Comparison of ENCODE assay signal across 12 cellular contexts in genomic region chr11:118144869-118145268, GRCh38. TPM values are rescaled to one million over a fixed set of nuclear protein-coding genes. Genes with fewer than 3 reads are reported as not detected.
A peak's percentile ranks its signal among the peaks of the same experiment; 100 is the strongest.
DNase-seq lines count a peak whose midpoint lies in the region; ATAC-seq and TF ChIP-seq lines count a peak whose summit lies in the region.
"Had no signal": no experiment of that assay in that cellular context is flagged by ENCODE, and none has a peak within 500 bp of the region (broad histone marks: within the 10 kb centered on the region; RNA-seq: fewer than 3 reads in every experiment).

No MANE protein-coding gene starts in this region.

- ATAC-seq in activated CD8-positive, alpha-beta memory T cell treated with anti-CD3 and anti-CD28 coated beads, Interleukin-2, amount 10 ng/mL, durations not matched to agents 7 days and 5 days: no peak
- no peak for ATAC-seq in T-helper 17 cell

- no peaks in the 10 kb centered on the region for H3K36me3 Mint-ChIP-seq in activated CD8-positive, alpha-beta memory T cell treated with anti-CD3 and anti-CD28 coated beads, Interleukin-2, amount 10 ng/mL, durations not matched to agents 7 days and 5 days
- peaks cover 9% of the 10 kb centered on the region for H3K36me3 Mint-ChIP-seq in T-helper 17 cell (ENCODE audit: low read depth)

- H3K9me3 Mint-ChIP-seq in activated CD8-positive, alpha-beta memory T cell treated with anti-CD3 and anti-CD28 coated beads, Interleukin-2, amount 10 ng/mL, durations not matched to agents 7 days and 5 days (ENCODE audit: low read depth): no peaks in the 10 kb centered on the region

- H3K27ac ChIP-seq in left ventricle myocardium inferior (replicated peaks) (peak overlapping the region; percentile 71), stomach smooth muscle (ENCODE audit: low read length) (no peak overlapping the region)
- H3K27ac ChIP-seq: brain microvascular endothelial cell had no signal

- H3K27ac Mint-ChIP-seq in activated CD8-positive, alpha-beta memory T cell treated with anti-CD3 and anti-CD28 coated beads, Interleukin-2, amount 10 ng/mL, durations not matched to agents 7 days and 5 days: no peak overlapping the region
- H3K27ac Mint-ChIP-seq in T-helper 17 cell: no peak overlapping the region

- H3K4me1 Mint-ChIP-seq in activated CD8-positive, alpha-beta memory T cell treated with anti-CD3 and anti-CD28 coated beads, Interleukin-2, amount 10 ng/mL, durations not matched to agents 7 days and 5 days: peaks cover 21% of the 10 kb centered on the region
- H3K4me1 Mint-ChIP-seq in T-helper 17 cell: peaks cover 12% of the 10 kb centered on the region

- H3K9me3 ChIP-seq in T-helper 17 cell (ENCODE audit: control insufficient read depth, low read length, poor library complexity, severe bottlenecking) (no peaks in the 10 kb centered on the region), left ventricle myocardium inferior (replicated peaks) (no peaks in the 10 kb centered on the region), stomach smooth muscle (ENCODE audit: control insufficient read depth in 2 of 2, low read length in 2 of 2) (no peaks in the 10 kb centered on the region)

- no peaks in the 10 kb centered on the region for H3K36me3 ChIP-seq in left ventricle myocardium inferior
- H3K36me3 ChIP-seq in stomach smooth muscle (ENCODE audit: control insufficient read depth in 2 of 2, insufficient read depth in 2 of 2, low read length in 2 of 2): no peaks in the 10 kb centered on the region
- H3K36me3 ChIP-seq: brain microvascular endothelial cell had no signal

- TF ChIP-seq CTCF in left ventricle myocardium inferior (IDR thresholded peaks at IDR 0.05; ENCODE audit: borderline replicate concordance): no peak

- in situ Hi-C loops in KBM-7 (cut with MboI; ENCODE audit: low pct_unique_long_range_greater_than_20kb, low sequenced_read_pairs): no loop called here

- H3K27me3 ChIP-seq in left ventricle myocardium inferior (ENCODE audit: low read depth) (peaks cover 16% of the 10 kb centered on the region), stomach smooth muscle (ENCODE audit: control insufficient read depth in 1 of 2, insufficient read depth in 2 of 2, low read length in 2 of 2) (peaks cover 28 to 30% of the 10 kb centered on the region in 2 donors)

- intact Hi-C loops in left ventricle myocardium inferior (cut with micrococcal nuclease): no loop called here

- H3K27me3 Mint-ChIP-seq in activated CD8-positive, alpha-beta memory T cell treated with anti-CD3 and anti-CD28 coated beads, Interleukin-2, amount 10 ng/mL, durations not matched to agents 7 days and 5 days: peaks cover 60% of the 10 kb centered on the region
- H3K27me3 Mint-ChIP-seq in T-helper 17 cell: peaks cover 56% of the 10 kb centered on the region

- CTCF ChIA-PET in activated CD8-positive, alpha-beta memory T cell treated with anti-CD3 and anti-CD28 coated beads, Interleukin-2, amount 10 ng/mL, durations not matched to agents 7 days and 5 days (lab: Charles Lee): interaction anchor here (0.6 to 6.2 kb wide), 23 partner anchors 8 to 545 kb away, joined by 3 to 73 read pairs (median 3); partner anchors contain the start of gene SCN4B

- no peak for DNase-seq in activated CD8-positive, alpha-beta memory T cell treated with anti-CD3 and anti-CD28 coated beads, Interleukin-2, amount 10 ng/mL, durations not matched to agents 7 days and 5 days
- no peak for DNase-seq in activated CD8-positive, alpha-beta memory T cell treated with anti-CD3 and anti-CD28 coated beads for 24 hours
- no peak for DNase-seq in T-helper 17 cell
- no peak for DNase-seq in left ventricle myocardium inferior
- no peak for DNase-seq in KBM-7
- DNase-seq in NCI-H1694 treated with DMSO at 0.1 percent for 48 hours (lab: John Stamatoyannopoulos, UW): no peak
- no peak for DNase-seq in OCI-M2 (lab: John Stamatoyannopoulos, UW; ENCODE audit: unreplicated experiment)
- DNase-seq: NCI-H524 treated with DMSO at 0.1 percent for 48 hours had no signal

- H3K4me3 ChIP-seq in left ventricle myocardium inferior: peak overlapping the region; percentile 66
- H3K4me3 ChIP-seq in stomach smooth muscle (ENCODE audit: low read length in 2 of 2): peak overlapping the region; percentile 73 to 80

- H3K4me1 ChIP-seq in left ventricle myocardium inferior: peaks cover 41% of the 10 kb centered on the region
- H3K4me1 ChIP-seq in stomach smooth muscle (ENCODE audit: control insufficient read depth, insufficient read depth, low read length): peaks cover 7% of the 10 kb centered on the region

- peak overlapping the region; percentile 71 for H3K4me3 Mint-ChIP-seq in activated CD8-positive, alpha-beta memory T cell treated with anti-CD3 and anti-CD28 coated beads, Interleukin-2, amount 10 ng/mL, durations not matched to agents 7 days and 5 days
- peak overlapping the region; percentile 89 for H3K4me3 Mint-ChIP-seq in T-helper 17 cell

- H3K9ac ChIP-seq in stomach smooth muscle (ENCODE audit: low read length in 2 of 2): peak overlapping the region in 1 of 2 donors; percentile 21

RNA-seq across cellular contexts. Expression of gene SCN4B, which starts 7.8 kb away (rescaled TPM):
- total RNA-seq in activated CD8-positive, alpha-beta memory T cell treated with anti-CD3 and anti-CD28 coated beads, Interleukin-2, amount 10 ng/mL, durations not matched to agents 7 days and 5 days: under 1 TPM in 1 of 2 experiments, not detected in 1; 0.54 TPM
- total RNA-seq in T-helper 17 cell (not detected), left ventricle myocardium inferior (12.9 TPM)
- total RNA-seq: G401 had no signal

RNA-seq across cellular contexts. Expression of gene SCN2B, which starts 31.6 kb away (rescaled TPM):
- total RNA-seq in activated CD8-positive, alpha-beta memory T cell treated with anti-CD3 and anti-CD28 coated beads, Interleukin-2, amount 10 ng/mL, durations not matched to agents 7 days and 5 days: not detected
- total RNA-seq in T-helper 17 cell (not detected), left ventricle myocardium inferior (24.9 TPM)

RNA-seq across cellular contexts. Expression of gene SMIM35, which starts 58.1 kb away (rescaled TPM):
- 1 to 10 TPM; 3.2 to 4.0 TPM for total RNA-seq in activated CD8-positive, alpha-beta memory T cell treated with anti-CD3 and anti-CD28 coated beads, Interleukin-2, amount 10 ng/mL, durations not matched to agents 7 days and 5 days
- total RNA-seq in T-helper 17 cell: under 1 TPM; 0.13 to 0.30 TPM
- total RNA-seq in left ventricle myocardium inferior: not detected
- total RNA-seq: G401, urinary bladder had no signal

Comparison
In these comparisons a context has a peak if more than half of its experiments do, and no peak if none do; other contexts are left out.
1. RNA of gene SCN2B, which starts 31.6 kb away (total RNA-seq): 24.9 TPM in left ventricle myocardium inferior (single experiment); not detected in T-helper 17 cell and not detected in activated CD8-positive, alpha-beta memory T cell treated with anti-CD3 and anti-CD28 coated beads, Interleukin-2, amount 10 ng/mL, durations not matched to agents 7 days and 5 days; every median in the first group is over 10 times any median in the second.